In genomic region chr2:30294147-30294546, GRCh38 we compare ENCODE assay signal across 1 cellular context.
TF ChIP-seq lines count a peak whose summit lies in the region.

No MANE protein-coding gene starts in this region.

TF ChIP-seq in A549, 52 proteins besides CTCF, POLR2A, EP300 and RAD21 (continued from another document):
- TF ChIP-seq, protein P1, sequence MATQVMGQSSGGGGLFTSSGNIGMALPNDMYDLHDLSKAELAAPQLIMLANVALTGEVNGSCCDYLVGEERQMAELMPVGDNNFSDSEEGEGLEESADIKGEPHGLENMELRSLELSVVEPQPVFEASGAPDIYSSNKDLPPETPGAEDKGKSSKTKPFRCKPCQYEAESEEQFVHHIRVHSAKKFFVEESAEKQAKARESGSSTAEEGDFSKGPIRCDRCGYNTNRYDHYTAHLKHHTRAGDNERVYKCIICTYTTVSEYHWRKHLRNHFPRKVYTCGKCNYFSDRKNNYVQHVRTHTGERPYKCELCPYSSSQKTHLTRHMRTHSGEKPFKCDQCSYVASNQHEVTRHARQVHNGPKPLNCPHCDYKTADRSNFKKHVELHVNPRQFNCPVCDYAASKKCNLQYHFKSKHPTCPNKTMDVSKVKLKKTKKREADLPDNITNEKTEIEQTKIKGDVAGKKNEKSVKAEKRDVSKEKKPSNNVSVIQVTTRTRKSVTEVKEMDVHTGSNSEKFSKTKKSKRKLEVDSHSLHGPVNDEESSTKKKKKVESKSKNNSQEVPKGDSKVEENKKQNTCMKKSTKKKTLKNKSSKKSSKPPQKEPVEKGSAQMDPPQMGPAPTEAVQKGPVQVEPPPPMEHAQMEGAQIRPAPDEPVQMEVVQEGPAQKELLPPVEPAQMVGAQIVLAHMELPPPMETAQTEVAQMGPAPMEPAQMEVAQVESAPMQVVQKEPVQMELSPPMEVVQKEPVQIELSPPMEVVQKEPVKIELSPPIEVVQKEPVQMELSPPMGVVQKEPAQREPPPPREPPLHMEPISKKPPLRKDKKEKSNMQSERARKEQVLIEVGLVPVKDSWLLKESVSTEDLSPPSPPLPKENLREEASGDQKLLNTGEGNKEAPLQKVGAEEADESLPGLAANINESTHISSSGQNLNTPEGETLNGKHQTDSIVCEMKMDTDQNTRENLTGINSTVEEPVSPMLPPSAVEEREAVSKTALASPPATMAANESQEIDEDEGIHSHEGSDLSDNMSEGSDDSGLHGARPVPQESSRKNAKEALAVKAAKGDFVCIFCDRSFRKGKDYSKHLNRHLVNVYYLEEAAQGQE (IDR thresholded peaks at IDR 0.05): no peak
- no peak for TF ChIP-seq BHLHE40 (IDR thresholded peaks at IDR 0.05; ENCODE audit: low read depth, low read length)
- no peak for TF ChIP-seq CEBPB (IDR thresholded peaks at IDR 0.05)
- no peak for TF ChIP-seq TP53 (CRISPR knock-in tag; IDR thresholded peaks at IDR 0.05)
- no peak for TF ChIP-seq HMGXB4 (CRISPR knock-in tag; IDR thresholded peaks at IDR 0.05; ENCODE audit: borderline replicate concordance)
- TF ChIP-seq HOXA7 (CRISPR knock-in tag; IDR thresholded peaks at IDR 0.05): no peak
- no peak for TF ChIP-seq ESRRA (IDR thresholded peaks at IDR 0.05; ENCODE audit: borderline replicate concordance, low read length)
- TF ChIP-seq GATA3 (IDR thresholded peaks at IDR 0.05; ENCODE audit: borderline replicate concordance): no peak
- TF ChIP-seq MAZ (IDR thresholded peaks at IDR 0.05; ENCODE audit: borderline replicate concordance, low read depth, low read length): no peak
